9 cellular contexts compared by ENCODE assay signal in genomic region chr13:77928909-77929308, GRCh38. TPM values are rescaled to one million over a fixed set of nuclear protein-coding genes. Genes with fewer than 3 reads are reported as not detected.
DNase-seq lines count a peak whose midpoint lies in the region; ATAC-seq and FAIRE-seq lines count a peak whose summit lies in the region.
"Had no signal": no experiment of that assay in that cellular context is flagged by ENCODE, and none has a peak within 500 bp of the region (broad histone marks: within the 10 kb centered on the region; RNA-seq: fewer than 3 reads in every experiment).

No MANE protein-coding gene starts in this region.

- no peak overlapping the region for H3K4me3 Mint-ChIP-seq in activated naive CD4-positive, alpha-beta T cell treated with anti-CD3 and anti-CD28 coated beads, Interleukin-2, amount 10 ng/mL, durations not matched to agents 7 days and 5 days

- H3K9me3 Mint-ChIP-seq in activated naive CD4-positive, alpha-beta T cell treated with anti-CD3 and anti-CD28 coated beads, Interleukin-2, amount 50 U/mL, for 72 hours, result peaks cover 0 to 4% of the 10 kb centered on the region in 2 donors
- no peaks in the 10 kb centered on the region for H3K9me3 Mint-ChIP-seq in activated naive CD4-positive, alpha-beta T cell treated with anti-CD3 and anti-CD28 coated beads, Interleukin-2, amount 10 ng/mL, durations not matched to agents 7 days and 5 days

- H3K4me1 Mint-ChIP-seq in activated naive CD4-positive, alpha-beta T cell treated with anti-CD3 and anti-CD28 coated beads, Interleukin-2, amount 10 ng/mL, durations not matched to agents 7 days and 5 days, result peaks cover 4% of the 10 kb centered on the region

- CTCF ChIA-PET in activated naive CD4-positive, alpha-beta T cell treated with anti-CD3 and anti-CD28 coated beads, Interleukin-2, amount 10 ng/mL, durations not matched to agents 7 days and 5 days (lab: Charles Lee), result no interaction called here

- DNase-seq in activated naive CD4-positive, alpha-beta T cell treated with anti-CD3 and anti-CD28 coated beads, Interleukin-2, amount 50 U/mL, for 72 hours (ENCODE audit: low spot score in 2 of 2), result no peak
- DNase-seq in activated naive CD4-positive, alpha-beta T cell treated with anti-CD3 and anti-CD28 coated beads, Interleukin-2, amount 10 ng/mL, durations not matched to agents 7 days and 5 days, result no peak
- DNase-seq in M059J (ENCODE audit: low read depth) (peak; percentile 48), urothelium cell line (ENCODE audit: low spot score) (peak; percentile 5), medulla oblongata (ENCODE audit: extremely low spot score) (no peak), NCI-H1092 (lab: John Stamatoyannopoulos, UW) (no peak), HK-2 (ENCODE audit: unreplicated experiment) (no peak)

- no peak for FAIRE-seq in urothelium cell line (lab: Jason Lieb, UNC)
- FAIRE-seq: H1 had no signal

- no peaks in the 10 kb centered on the region for H3K36me3 Mint-ChIP-seq in activated naive CD4-positive, alpha-beta T cell treated with anti-CD3 and anti-CD28 coated beads, Interleukin-2, amount 50 U/mL, for 72 hours
- no peaks in the 10 kb centered on the region for H3K36me3 Mint-ChIP-seq in activated naive CD4-positive, alpha-beta T cell treated with anti-CD3 and anti-CD28 coated beads, Interleukin-2, amount 10 ng/mL, durations not matched to agents 7 days and 5 days

- peaks cover 3% of the 10 kb centered on the region for H3K27me3 Mint-ChIP-seq in activated naive CD4-positive, alpha-beta T cell treated with anti-CD3 and anti-CD28 coated beads, Interleukin-2, amount 10 ng/mL, durations not matched to agents 7 days and 5 days

- no peak overlapping the region for H3K27ac Mint-ChIP-seq in activated naive CD4-positive, alpha-beta T cell treated with anti-CD3 and anti-CD28 coated beads, Interleukin-2, amount 50 U/mL, for 72 hours
- no peak overlapping the region for H3K27ac Mint-ChIP-seq in activated naive CD4-positive, alpha-beta T cell treated with anti-CD3 and anti-CD28 coated beads, Interleukin-2, amount 10 ng/mL, durations not matched to agents 7 days and 5 days

- ATAC-seq in activated naive CD4-positive, alpha-beta T cell treated with anti-CD3 and anti-CD28 coated beads, Interleukin-2, amount 50 U/mL, for 72 hours, result peak; percentile 51 to 86
- ATAC-seq in HG02678 (IDR thresholded peaks at IDR 0.05; ENCODE audit: unreplicated experiment), result peak; percentile 74

RNA-seq across cellular contexts. Expression of gene EDNRB, which starts 10.3 kb away (rescaled TPM):
- not detected for total RNA-seq in activated naive CD4-positive, alpha-beta T cell treated with anti-CD3 and anti-CD28 coated beads, Interleukin-2, amount 50 U/mL, for 72 hours
- 2.2 and 3.6 TPM in 2 replicates for total RNA-seq in M059J (2014; rRNA removed; shearing (Covaris generic))

Comparison
In these comparisons a context has a peak if more than half of its experiments do, and no peak if none do; other contexts are left out.
1. DNase-seq: peak in M059J (single experiment) and urothelium cell line (single experiment); none in activated naive CD4-positive, alpha-beta T cell treated with anti-CD3 and anti-CD28 coated beads, Interleukin-2, amount 50 U/mL, for 72 hours (0 of 2), activated naive CD4-positive, alpha-beta T cell treated with anti-CD3 and anti-CD28 coated beads, Interleukin-2, amount 10 ng/mL, durations not matched to agents 7 days and 5 days (single experiment), medulla oblongata (single experiment), NCI-H1092 (single experiment) and HK-2 (single experiment).